Comparison of ENCODE assay signal across 19 cellular contexts in genomic region chr6:93366506-93366905, GRCh38. TPM values are rescaled to one million over a fixed set of nuclear protein-coding genes. Genes with fewer than 3 reads are reported as not detected.
DNase-seq lines count a peak whose midpoint lies in the region; ATAC-seq, FAIRE-seq and TF ChIP-seq lines count a peak whose summit lies in the region.
"Had no signal": no experiment of that assay in that cellular context is flagged by ENCODE, and none has a peak within 500 bp of the region (broad histone marks: within the 10 kb centered on the region; RNA-seq: fewer than 3 reads in every experiment).

No MANE protein-coding gene starts in this region.

- H3K27me3 Mint-ChIP-seq in osteocyte (ENCODE audit: unreplicated experiment), result no peaks in the 10 kb centered on the region
- no peaks in the 10 kb centered on the region for H3K27me3 Mint-ChIP-seq in activated T-cell treated with anti-CD3 and anti-CD28 coated beads, Interleukin-2, amount 50 U/mL, for 72 hours (ENCODE audit: low read depth)
- H3K27me3 Mint-ChIP-seq: CD4-positive, alpha-beta memory T cell; IgD-negative memory B cell had no signal

- peaks cover 45% of the 10 kb centered on the region for H3K36me3 Mint-ChIP-seq in osteocyte (ENCODE audit: unreplicated experiment)
- H3K36me3 Mint-ChIP-seq in activated T-cell treated with anti-CD3 and anti-CD28 coated beads, Interleukin-2, amount 50 U/mL, for 72 hours (ENCODE audit: insufficient read depth in 2 of 2), result no peaks in the 10 kb centered on the region
- H3K36me3 Mint-ChIP-seq: CD4-positive, alpha-beta memory T cell; IgD-negative memory B cell had no signal

- no peak for TF ChIP-seq POLR2A in GM12891 (IDR thresholded peaks at IDR 0.05; ENCODE audit: low read depth, low read length)

- TF ChIP-seq CTCF in osteocyte (IDR thresholded peaks at IDR 0.05), result no peak

- ATAC-seq in sciatic nerve, result no peak
- ATAC-seq in activated T-cell treated with anti-CD3 and anti-CD28 coated beads, Interleukin-2, amount 50 U/mL, for 72 hours (replicated peaks in 1 of 2), result no peak

- H3K4me1 Mint-ChIP-seq in osteocyte (ENCODE audit: unreplicated experiment), result peaks cover 47% of the 10 kb centered on the region
- no peaks in the 10 kb centered on the region for H3K4me1 Mint-ChIP-seq in activated T-cell treated with anti-CD3 and anti-CD28 coated beads, Interleukin-2, amount 50 U/mL, for 72 hours (ENCODE audit: low read depth)
- H3K4me1 Mint-ChIP-seq: CD4-positive, alpha-beta memory T cell; IgD-negative memory B cell had no signal

- no peak overlapping the region for H3K4me3 Mint-ChIP-seq in osteocyte (ENCODE audit: unreplicated experiment)
- H3K4me3 Mint-ChIP-seq in activated T-cell treated with anti-CD3 and anti-CD28 coated beads, Interleukin-2, amount 50 U/mL, for 72 hours, result no peak overlapping the region
- H3K4me3 Mint-ChIP-seq: CD4-positive, alpha-beta memory T cell; IgD-negative memory B cell had no signal

- H3K27ac Mint-ChIP-seq in osteocyte (ENCODE audit: unreplicated experiment), result peak overlapping the region; percentile 37
- H3K27ac Mint-ChIP-seq in activated T-cell treated with anti-CD3 and anti-CD28 coated beads, Interleukin-2, amount 50 U/mL, for 72 hours, result no peak overlapping the region
- H3K27ac Mint-ChIP-seq: CD4-positive, alpha-beta memory T cell had no signal

- intact Hi-C loops in sciatic nerve (cut with DNase I), result no loop called here

- DNase-seq in DMS153 (lab: John Stamatoyannopoulos, UW), result peak; percentile 69
- peak; percentile 88 for DNase-seq in DMS153 treated with DMSO at 0.1 percent for 48 hours (lab: John Stamatoyannopoulos, UW; ENCODE audit: unreplicated experiment)
- DNase-seq in NCI-H510A treated with DMSO at 0.1 percent for 48 hours (lab: John Stamatoyannopoulos, UW), result peak; percentile 30
- no peak for DNase-seq in osteocyte (ENCODE audit: extremely low spot score, unreplicated experiment)
- DNase-seq in sciatic nerve (ENCODE audit: low spot score), result no peak
- no peak for DNase-seq in activated T-cell treated with anti-CD3 and anti-CD28 coated beads, Interleukin-2, amount 50 U/mL, for 72 hours
- no peak for DNase-seq in GM12891 (ENCODE audit: insufficient read length, low spot score)
- DNase-seq: CD4-positive, alpha-beta memory T cell; COR-L47; DND-41; NCI-H1048; NCI-H1694; NCI-H2227 treated with DMSO at 0.1 percent for 48 hours; RPMI8226; SHP77; T-helper 1 cell had no signal

- FAIRE-seq in GM12891 (lab: Jason Lieb, UNC), result no peak
- FAIRE-seq: GM18507, H54 had no signal

- H3K9me3 Mint-ChIP-seq in osteocyte (ENCODE audit: unreplicated experiment), result no peaks in the 10 kb centered on the region
- no peaks in the 10 kb centered on the region for H3K9me3 Mint-ChIP-seq in activated T-cell treated with anti-CD3 and anti-CD28 coated beads, Interleukin-2, amount 50 U/mL, for 72 hours

TF ChIP-seq in GM12891, 5 proteins besides CTCF, POLR2A, EP300 and RAD21:
- no peak for TF ChIP-seq POLR2AphosphoS5 (IDR thresholded peaks at IDR 0.05; ENCODE audit: low read depth, low read length)
- TF ChIP-seq TAF1 (IDR thresholded peaks at IDR 0.05; ENCODE audit: low read depth, low read length), result no peak
- no peak for TF ChIP-seq POU2F2 (IDR thresholded peaks at IDR 0.05; ENCODE audit: low read depth, low read length)
- TF ChIP-seq SPI1 (IDR thresholded peaks at IDR 0.05; ENCODE audit: low read depth, low read length), result no peak
- no peak for TF ChIP-seq PAX5 (IDR thresholded peaks at IDR 0.05; ENCODE audit: insufficient read depth, low read length, severe bottlenecking)
TF ChIP-seq in GM12891: peak in this region for 0.

RNA-seq across cellular contexts. Expression of gene EPHA7, which starts 52.9 kb away (rescaled TPM):
- 418 and 424 TPM in 2 replicates for total RNA-seq in osteocyte
- total RNA-seq in sciatic nerve, result 2.6 TPM
- not detected for total RNA-seq in activated T-cell treated with anti-CD3 and anti-CD28 coated beads, Interleukin-2, amount 50 U/mL, for 72 hours
- not detected for polyA plus RNA-seq in GM12891 (2012; ENCODE audit: low read depth, missing spikeins)
- total RNA-seq: CD4-positive, alpha-beta memory T cell had no signal
- polyA plus RNA-seq: CD4-positive, alpha-beta memory T cell; IgD-negative memory B cell had no signal

Comparison
In these comparisons a context has a peak if more than half of its experiments do, and no peak if none do; other contexts are left out.
1. DNase-seq: peak in DMS153 (single experiment), DMS153 treated with DMSO at 0.1 percent for 48 hours (single experiment) and NCI-H510A treated with DMSO at 0.1 percent for 48 hours (single experiment); none in osteocyte (single experiment), sciatic nerve (single experiment), activated T-cell treated with anti-CD3 and anti-CD28 coated beads, Interleukin-2, amount 50 U/mL, for 72 hours (0 of 2) and GM12891 (single experiment).
2. RNA of gene EPHA7, which starts 52.9 kb away (total RNA-seq): 418 to 424 TPM in osteocyte; 2.6 TPM in sciatic nerve (single experiment) and not detected in activated T-cell treated with anti-CD3 and anti-CD28 coated beads, Interleukin-2, amount 50 U/mL, for 72 hours; every median in the first group is over 100 times any median in the second.